8 cellular contexts compared by ENCODE assay signal in the genomic region with DNA sequence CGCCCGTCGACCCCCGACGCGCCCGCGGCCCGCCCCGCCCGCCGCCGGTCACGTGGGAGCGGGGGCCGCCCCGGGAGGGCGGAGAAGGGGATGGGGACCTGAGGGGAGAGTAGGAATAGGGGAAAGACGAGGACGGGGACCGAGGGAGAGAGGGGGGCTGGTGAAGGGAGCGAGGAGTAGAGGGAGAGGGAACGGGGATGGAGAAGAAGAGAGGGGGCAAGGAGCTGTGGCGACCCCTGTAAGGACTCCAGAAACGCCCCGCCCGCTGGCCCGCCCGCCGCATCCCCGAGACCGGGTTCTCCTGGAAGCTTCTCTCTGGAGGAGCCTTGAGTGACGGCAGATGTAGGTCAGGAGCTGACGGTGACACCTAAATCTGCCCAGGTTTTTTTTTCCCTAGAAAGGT. TPM values are rescaled to one million over a fixed set of nuclear protein-coding genes. Genes with fewer than 3 reads are reported as not detected.
DNase-seq lines count a peak whose midpoint lies in the region; ATAC-seq and TF ChIP-seq lines count a peak whose summit lies in the region.

No MANE protein-coding gene starts in this region.

- peaks cover 29% of the 10 kb centered on the region for H3K4me1 Mint-ChIP-seq in activated naive CD8-positive, alpha-beta T cell treated with anti-CD3 and anti-CD28 coated beads, Interleukin-2, amount 10 ng/mL, durations not matched to agents 7 days and 5 days

- no peaks in the 10 kb centered on the region for H3K9me3 Mint-ChIP-seq in activated naive CD8-positive, alpha-beta T cell treated with anti-CD3 and anti-CD28 coated beads, Interleukin-2, amount 10 ng/mL, durations not matched to agents 7 days and 5 days

- H3K27ac ChIP-seq in 22Rv1, result peak overlapping the region; percentile 84

- TF ChIP-seq CTCF in 22Rv1 (IDR thresholded peaks at IDR 0.05), result no peak

- H3K27me3 Mint-ChIP-seq in activated naive CD8-positive, alpha-beta T cell treated with anti-CD3 and anti-CD28 coated beads, Interleukin-2, amount 10 ng/mL, durations not matched to agents 7 days and 5 days, result no peaks in the 10 kb centered on the region

- H3K27ac Mint-ChIP-seq in activated naive CD8-positive, alpha-beta T cell treated with anti-CD3 and anti-CD28 coated beads, Interleukin-2, amount 10 ng/mL, durations not matched to agents 7 days and 5 days, result peak overlapping the region; percentile 91

- DNase-seq in EL (peak; percentile 55), NCI-H1930 (lab: John Stamatoyannopoulos, UW) (peak; percentile 13 to 42), left cardiac atrium (peak; percentile 45), pons (ENCODE audit: low spot score) (peak; percentile 31), DMS153 treated with DMSO at 0.1 percent for 48 hours (lab: John Stamatoyannopoulos, UW; ENCODE audit: unreplicated experiment) (no peak)
- DNase-seq in activated naive CD8-positive, alpha-beta T cell treated with anti-CD3 and anti-CD28 coated beads, Interleukin-2, amount 10 ng/mL, durations not matched to agents 7 days and 5 days, result peak; percentile 69

- POLR2A ChIA-PET in activated naive CD8-positive, alpha-beta T cell treated with anti-CD3 and anti-CD28 coated beads, Interleukin-2, amount 10 ng/mL, durations not matched to agents 7 days and 5 days (lab: Charles Lee), result interaction anchor here (0.6 to 0.9 kb wide), 2 partner anchors 19 to 76 kb away, joined by 3 to 4 read pairs; partner anchors contain the start of gene RBFA

- ATAC-seq in HG02571 (IDR thresholded peaks at IDR 0.05; ENCODE audit: unreplicated experiment), result peak; percentile 40
- ATAC-seq in activated naive CD8-positive, alpha-beta T cell treated with anti-CD3 and anti-CD28 coated beads, Interleukin-2, amount 10 ng/mL, durations not matched to agents 7 days and 5 days (ENCODE audit: low read depth), result peak; percentile 34
- ATAC-seq in left cardiac atrium, result peak; percentile 25 to 39

- H3K36me3 Mint-ChIP-seq in activated naive CD8-positive, alpha-beta T cell treated with anti-CD3 and anti-CD28 coated beads, Interleukin-2, amount 10 ng/mL, durations not matched to agents 7 days and 5 days, result peaks cover 17% of the 10 kb centered on the region

- intact Hi-C loops in left cardiac atrium (cut with DNase I), result no loop called here

- peak overlapping the region; percentile 75 for H3K4me3 Mint-ChIP-seq in activated naive CD8-positive, alpha-beta T cell treated with anti-CD3 and anti-CD28 coated beads, Interleukin-2, amount 10 ng/mL, durations not matched to agents 7 days and 5 days

RNA-seq across cellular contexts. Expression of gene ADNP2, which starts 0.6 kb away (rescaled TPM):
- total RNA-seq in activated naive CD8-positive, alpha-beta T cell treated with anti-CD3 and anti-CD28 coated beads, Interleukin-2, amount 10 ng/mL, durations not matched to agents 7 days and 5 days, result 10 to 100 TPM; 23.2 to 24.4 TPM
- total RNA-seq in left cardiac atrium, result 10 to 100 TPM; 10.0 to 13.7 TPM
